8 cellular contexts compared by ENCODE assay signal in the genomic region with DNA sequence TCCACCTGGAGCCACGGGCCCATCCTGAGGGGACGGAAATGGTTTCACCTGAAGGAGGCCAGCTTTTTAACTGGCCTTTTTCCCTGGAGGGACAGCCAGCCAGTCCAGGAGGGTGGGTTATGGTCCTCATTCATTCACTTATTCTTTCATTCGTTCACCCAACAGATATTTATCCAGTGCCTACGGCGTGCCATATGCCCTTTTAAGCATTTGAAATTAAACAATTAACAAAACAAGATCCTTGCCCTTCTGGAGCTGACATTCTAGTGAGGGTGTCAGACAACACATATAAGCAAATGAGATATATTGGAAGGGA. TPM values are rescaled to one million over a fixed set of nuclear protein-coding genes. Genes with fewer than 3 reads are reported as not detected.
A peak's percentile ranks its signal among the peaks of the same experiment; 100 is the strongest.
DNase-seq lines count a peak whose midpoint lies in the region; ATAC-seq, FAIRE-seq and TF ChIP-seq lines count a peak whose summit lies in the region.

No MANE protein-coding gene starts in this region.

- peak overlapping the region; percentile 85 for H3K4me2 ChIP-seq in HepG2 (ENCODE audit: low read depth, low read length)

- H3K27ac ChIP-seq in HepG2 (ENCODE audit: extremely low read length, insufficient read depth, low read length), result no peak overlapping the region
- H3K27ac ChIP-seq in right lobe of liver, result no peak overlapping the region
- H3K27ac ChIP-seq in breast epithelium, result peak overlapping the region; percentile 69 to 74
- H3K27ac ChIP-seq in uterus, result peak overlapping the region; percentile 40 to 68

- no peaks in the 10 kb centered on the region for H3K79me2 ChIP-seq in HepG2 (ENCODE audit: insufficient read depth, low read length)

- TF ChIP-seq POLR2A in HepG2 (IDR thresholded peaks at IDR 0.05; ENCODE audit: insufficient read depth in 1 of 2, low read depth in 2 of 2, low read length in 2 of 2) (no peak), right lobe of liver (IDR thresholded peaks at IDR 0.05) (no peak), breast epithelium (IDR thresholded peaks at IDR 0.05) (no peak), uterus (IDR thresholded peaks at IDR 0.05) (no peak)

- TF ChIP-seq EP300 in HepG2 (IDR thresholded peaks at IDR 0.05; ENCODE audit: low read depth in 2 of 2, low read length in 2 of 2) (no peak), HepG2 (CRISPR knock-in tag; IDR thresholded peaks at IDR 0.05; ENCODE audit: borderline replicate concordance) (no peak)

- H3K27me3 Mint-ChIP-seq in nephron (ENCODE audit: low read depth), result no peaks in the 10 kb centered on the region

- no peak for TF ChIP-seq RAD21 in HepG2 (CRISPR knock-in tag; IDR thresholded peaks at IDR 0.05)

- no peaks in the 10 kb centered on the region for H3K36me3 Mint-ChIP-seq in nephron (ENCODE audit: low read depth)

- H3K27ac Mint-ChIP-seq in nephron, result no peak overlapping the region

- H3K4me3 ChIP-seq in HepG2 (replicated peaks in 1 of 3; ENCODE audit: insufficient read depth in 1 of 3, low read depth in 2 of 3, low read length in 3 of 3) (peak overlapping the region; percentile 14 to 55 (median 31); a peak in 4 of 6 replicates), right lobe of liver (peak overlapping the region in 1 of 3 donors; percentile 52), breast epithelium (peak overlapping the region in 2 of 3 donors; percentile 64 to 75), uterus (peak overlapping the region in 1 of 2 donors; percentile 59)

- no peak for FAIRE-seq in HepG2 (lab: Jason Lieb, UNC)

- intact Hi-C loops in HepG2 (cut with micrococcal nuclease; ENCODE audit: unreplicated experiment) (loop anchor here (5.0 kb wide), 1 partner anchor 266 kb away; the partner anchor contains the start of genes MPHOSPH9 and MTRFR), right lobe of liver (cut with DNase I) (no loop called here), breast epithelium (cut with DNase I; ENCODE audit: low total_unique reads) (loop anchor here (10.0 kb wide), 1 partner anchor 78 kb away; no protein-coding TSS in a partner anchor), uterus (cut with DNase I; ENCODE audit: low total_unique reads) (no loop called here)

- peak overlapping the region; percentile 60 to 66 (median 65) for H3K4me3 Mint-ChIP-seq in nephron

- no peaks in the 10 kb centered on the region for H3K36me3 ChIP-seq in HepG2 (replicated peaks in 1 of 2; ENCODE audit: control insufficient read depth in 1 of 2, insufficient read depth in 2 of 2, low read length in 2 of 2)
- no peaks in the 10 kb centered on the region for H3K36me3 ChIP-seq in right lobe of liver
- no peaks in the 10 kb centered on the region for H3K36me3 ChIP-seq in breast epithelium
- H3K36me3 ChIP-seq in uterus, result no peaks in the 10 kb centered on the region

- H3K9me3 Mint-ChIP-seq in nephron, result no peaks in the 10 kb centered on the region

- CTCF ChIA-PET in HepG2 (lab: Yijun Ruan, JAX; ENCODE audit: low intra/inter-chr PET ratio, low total read pairs), result no interaction called here

- DNase-seq in HepG2 (ENCODE audit: low spot score) (no peak), right lobe of liver (no peak), breast epithelium (ENCODE audit: low spot score in 2 of 2) (no peak), uterus (no peak), LoVo (ENCODE audit: low spot score) (no peak)
- no peak for DNase-seq in activated CD8-positive, alpha-beta memory T cell treated with anti-CD3 and anti-CD28 coated beads for 24 hours

- peaks cover 40% of the 10 kb centered on the region for H3K4me1 Mint-ChIP-seq in nephron

- H2AFZ ChIP-seq in HepG2 (ENCODE audit: low read length), result no peak overlapping the region

- H4K20me1 ChIP-seq in HepG2 (ENCODE audit: insufficient read depth, low read length), result no peaks in the 10 kb centered on the region

- H3K9me3 ChIP-seq in HepG2 (ENCODE audit: low read length) (no peaks in the 10 kb centered on the region), right lobe of liver (no peaks in the 10 kb centered on the region), breast epithelium (no peaks in the 10 kb centered on the region), uterus (no peaks in the 10 kb centered on the region)

- in situ Hi-C loops in HepG2 (cut with HindIII; ENCODE audit: extremely low pct_ligation_motif_present, low pct_unique_long_range_greater_than_20kb), result no loop called here

- POLR2A ChIA-PET in HepG2 (lab: Yijun Ruan, JAX), result interaction anchor here (1.0 to 3.7 kb wide), 5 partner anchors 8 to 266 kb away, joined by 3 to 43 read pairs (median 5); partner anchors contain the start of genes MPHOSPH9, MTRFR and OGFOD2

- WGBS in HepG2 (ENCODE audit: low lambda C conversion rate), result 18% methylated on average over 4 of the region's 5 CpGs
- 50% methylated on average over 3 of the region's 5 CpGs for WGBS in right lobe of liver (ENCODE audit: insufficient coverage, low coverage, low lambda C conversion rate, missing lambda C conversion rate)

- no TSS peak for BruUV-seq in HepG2 (replicated peaks; lab: Mats Ljungman, UMichigan)

- no peak for ATAC-seq in HepG2
- no peak for ATAC-seq in right lobe of liver
- no peak for ATAC-seq in GM18873 (IDR thresholded peaks at IDR 0.05; ENCODE audit: low FRiP score, unreplicated experiment)

- no peaks in the 10 kb centered on the region for H3K27me3 ChIP-seq in HepG2 (ENCODE audit: control insufficient read depth in 1 of 2, insufficient read depth in 2 of 2, low read length in 2 of 2)
- no peaks in the 10 kb centered on the region for H3K27me3 ChIP-seq in right lobe of liver
- no peaks in the 10 kb centered on the region for H3K27me3 ChIP-seq in breast epithelium
- H3K27me3 ChIP-seq in uterus, result no peaks in the 10 kb centered on the region

- TF ChIP-seq CTCF in HepG2 (CRISPR knock-in tag; IDR thresholded peaks at IDR 0.05) (no peak), right lobe of liver (IDR thresholded peaks at IDR 0.05) (no peak), breast epithelium (IDR thresholded peaks at IDR 0.05) (no peak), nephron (IDR thresholded peaks at IDR 0.05; ENCODE audit: unreplicated experiment in 3 of 3) (no peak), uterus (IDR thresholded peaks at IDR 0.05) (no peak)

- H3K4me1 ChIP-seq in HepG2 (ENCODE audit: insufficient read depth, low read length) (peaks cover 48% of the 10 kb centered on the region), right lobe of liver (peaks cover 0 to 7% (median 0%) of the 10 kb centered on the region in 4 donors), breast epithelium (peaks cover 5 to 21% of the 10 kb centered on the region in 2 donors), uterus (peaks cover 0 to 11% of the 10 kb centered on the region in 2 donors)

- H3K9ac ChIP-seq in HepG2 (ENCODE audit: insufficient read depth, low read depth, low read length), result peak overlapping the region; percentile 13; the same call in 1 of the 2 replicates

RNA-seq across cellular contexts. Expression of gene ABCB9, which starts 0.4 kb away (rescaled TPM):
- total RNA-seq in HepG2 (2016; rRNA removed; fragmentation: Illumina TruSeq; extraction: Trizol), result 3.4 and 6.0 TPM in 2 replicates
- 2.0 and 2.1 TPM in 2 replicates for total RNA-seq in HepG2 (2016; cell fraction: cytosol; rRNA removed; fragmentation: Illumina TruSeq; extraction: Trizol; ENCODE audit: low read depth)
- total RNA-seq in HepG2 (2016; cell fraction: insoluble cytoplasmic fraction; rRNA removed; fragmentation: Illumina TruSeq; extraction: Trizol), result 3.8 and 6.2 TPM in 2 replicates
- total RNA-seq in HepG2 (2016; cell fraction: membrane; rRNA removed; fragmentation: Illumina TruSeq; extraction: Trizol), result 4.2 and 4.6 TPM in 2 replicates
- total RNA-seq in HepG2 (2016; cell fraction: nucleus; rRNA removed; fragmentation: Illumina TruSeq; extraction: Trizol), result 7.6 and 8.0 TPM in 2 replicates
- polyA plus RNA-seq in HepG2 (2011; rRNA removed), result 4.8 and 5.1 TPM in 2 replicates
- polyA plus RNA-seq in HepG2 (2011; cell fraction: cytosol; rRNA removed), result 2.5 and 4.1 TPM in 2 replicates
- 9.9 and 12.0 TPM in 2 replicates for polyA plus RNA-seq in HepG2 (2011; cell fraction: nucleus; rRNA removed)
- polyA plus RNA-seq in HepG2 (2012), result 2.4 and 3.6 TPM in 2 replicates
- polyA plus RNA-seq in HepG2 (2016; cell fraction: cytosol; fragmentation: Illumina TruSeq; extraction: Trizol; ENCODE audit: low read depth), result 0.78 and 1.3 TPM in 2 replicates
- polyA plus RNA-seq in HepG2 (2016; cell fraction: insoluble cytoplasmic fraction; fragmentation: Illumina TruSeq; extraction: Trizol; ENCODE audit: low read depth), result 2.3 and 4.0 TPM in 2 replicates
- 1.7 and 2.1 TPM in 2 replicates for polyA plus RNA-seq in HepG2 (2016; cell fraction: membrane; fragmentation: Illumina TruSeq; extraction: Trizol; ENCODE audit: low read depth)
- 12.6 and 14.0 TPM in 2 replicates for polyA plus RNA-seq in HepG2 (2016; cell fraction: nucleus; fragmentation: Illumina TruSeq; extraction: Trizol; ENCODE audit: insufficient read depth, low read depth)
- polyA minus RNA-seq in HepG2 (2011; rRNA and poly(A)+ RNA removed; ENCODE audit: low replicate concordance), result 16.7 and 18.1 TPM in 2 replicates
- 4.4 and 4.7 TPM in 2 replicates for polyA minus RNA-seq in HepG2 (2011; cell fraction: cytosol; rRNA and poly(A)+ RNA removed)
- 9.8 and 10.9 TPM in 2 replicates for polyA minus RNA-seq in HepG2 (2011; cell fraction: nucleus; rRNA and poly(A)+ RNA removed)
- 1 to 10 TPM in 2 of 6 experiments, under 1 TPM in 4; 0.48 to 1.4 (median 0.94) TPM for total RNA-seq in right lobe of liver
- 1 to 10 TPM in 2 of 3 donors, under 1 TPM in 1; 0.96 to 8.6 (median 6.2) TPM for total RNA-seq in breast epithelium
- total RNA-seq in uterus, result 1 to 10 TPM; 2.0 to 8.6 (median 6.1) TPM

RNA-seq across cellular contexts. Expression of gene OGFOD2, which starts 8.3 kb away (rescaled TPM):
- total RNA-seq in HepG2 (2016; rRNA removed; fragmentation: Illumina TruSeq; extraction: Trizol), result 10.6 and 14.6 TPM in 2 replicates
- 4.5 and 4.8 TPM in 2 replicates for total RNA-seq in HepG2 (2016; cell fraction: cytosol; rRNA removed; fragmentation: Illumina TruSeq; extraction: Trizol; ENCODE audit: low read depth)
- 12.7 and 14.8 TPM in 2 replicates for total RNA-seq in HepG2 (2016; cell fraction: insoluble cytoplasmic fraction; rRNA removed; fragmentation: Illumina TruSeq; extraction: Trizol)
- 8.7 and 8.8 TPM in 2 replicates for total RNA-seq in HepG2 (2016; cell fraction: membrane; rRNA removed; fragmentation: Illumina TruSeq; extraction: Trizol)
- 11.1 and 14.0 TPM in 2 replicates for total RNA-seq in HepG2 (2016; cell fraction: nucleus; rRNA removed; fragmentation: Illumina TruSeq; extraction: Trizol)
- 13.2 and 15.5 TPM in 2 replicates for polyA plus RNA-seq in HepG2 (2011; rRNA removed)
- polyA plus RNA-seq in HepG2 (2011; cell fraction: cytosol; rRNA removed), result 10.6 and 23.9 TPM in 2 replicates
- polyA plus RNA-seq in HepG2 (2011; cell fraction: nucleus; rRNA removed), result 115 and 150 TPM in 2 replicates
- polyA plus RNA-seq in HepG2 (2012), result 6.2 and 7.8 TPM in 2 replicates
- 7.1 and 7.6 TPM in 2 replicates for polyA plus RNA-seq in HepG2 (2016; cell fraction: cytosol; fragmentation: Illumina TruSeq; extraction: Trizol; ENCODE audit: low read depth)
- polyA plus RNA-seq in HepG2 (2016; cell fraction: insoluble cytoplasmic fraction; fragmentation: Illumina TruSeq; extraction: Trizol; ENCODE audit: low read depth), result 14.3 and 16.0 TPM in 2 replicates
- 10.5 and 12.0 TPM in 2 replicates for polyA plus RNA-seq in HepG2 (2016; cell fraction: membrane; fragmentation: Illumina TruSeq; extraction: Trizol; ENCODE audit: low read depth)
- polyA plus RNA-seq in HepG2 (2016; cell fraction: nucleus; fragmentation: Illumina TruSeq; extraction: Trizol; ENCODE audit: insufficient read depth, low read depth), result 40.3 and 43.3 TPM in 2 replicates
- 20.5 and 24.4 TPM in 2 replicates for polyA minus RNA-seq in HepG2 (2011; rRNA and poly(A)+ RNA removed; ENCODE audit: low replicate concordance)
- 6.2 and 10.0 TPM in 2 replicates for polyA minus RNA-seq in HepG2 (2011; cell fraction: cytosol; rRNA and poly(A)+ RNA removed)
- polyA minus RNA-seq in HepG2 (2011; cell fraction: nucleus; rRNA and poly(A)+ RNA removed), result 14.0 and 15.5 TPM in 2 replicates
- total RNA-seq in right lobe of liver, result 10 to 100 TPM in 5 of 6 experiments, 1 to 10 TPM in 1; 9.9 to 18.8 (median 14.1) TPM
- total RNA-seq in breast epithelium, result 10 to 100 TPM in 2 of 3 donors, 1 to 10 TPM in 1; 9.0 to 16.5 (median 12.1) TPM
- 100 to 1,000 TPM in 1 of 4 donors, 10 to 100 TPM in 3; 13.3 to 133 (median 16.8) TPM for total RNA-seq in uterus

RNA-seq across cellular contexts. Expression of gene ARL6IP4, which starts 13.8 kb away (rescaled TPM):
- 178 and 220 TPM in 2 replicates for total RNA-seq in HepG2 (2016; rRNA removed; fragmentation: Illumina TruSeq; extraction: Trizol)
- total RNA-seq in HepG2 (2016; cell fraction: cytosol; rRNA removed; fragmentation: Illumina TruSeq; extraction: Trizol; ENCODE audit: low read depth), result 710 and 791 TPM in 2 replicates
- 169 and 227 TPM in 2 replicates for total RNA-seq in HepG2 (2016; cell fraction: insoluble cytoplasmic fraction; rRNA removed; fragmentation: Illumina TruSeq; extraction: Trizol)
- total RNA-seq in HepG2 (2016; cell fraction: membrane; rRNA removed; fragmentation: Illumina TruSeq; extraction: Trizol), result 491 and 557 TPM in 2 replicates
- total RNA-seq in HepG2 (2016; cell fraction: nucleus; rRNA removed; fragmentation: Illumina TruSeq; extraction: Trizol), result 80.1 and 103 TPM in 2 replicates
- polyA plus RNA-seq in HepG2 (2011; rRNA removed), result 155 and 179 TPM in 2 replicates
- polyA plus RNA-seq in HepG2 (2011; cell fraction: cytosol; rRNA removed), result 176 and 208 TPM in 2 replicates
- 332 and 368 TPM in 2 replicates for polyA plus RNA-seq in HepG2 (2011; cell fraction: nucleus; rRNA removed)
- polyA plus RNA-seq in HepG2 (2012), result 109 and 121 TPM in 2 replicates
- 761 and 860 TPM in 2 replicates for polyA plus RNA-seq in HepG2 (2016; cell fraction: cytosol; fragmentation: Illumina TruSeq; extraction: Trizol; ENCODE audit: low read depth)
- polyA plus RNA-seq in HepG2 (2016; cell fraction: insoluble cytoplasmic fraction; fragmentation: Illumina TruSeq; extraction: Trizol; ENCODE audit: low read depth), result 159 and 186 TPM in 2 replicates
- 440 and 496 TPM in 2 replicates for polyA plus RNA-seq in HepG2 (2016; cell fraction: membrane; fragmentation: Illumina TruSeq; extraction: Trizol; ENCODE audit: low read depth)
- 178 and 189 TPM in 2 replicates for polyA plus RNA-seq in HepG2 (2016; cell fraction: nucleus; fragmentation: Illumina TruSeq; extraction: Trizol; ENCODE audit: insufficient read depth, low read depth)
- 30.5 and 34.7 TPM in 2 replicates for polyA minus RNA-seq in HepG2 (2011; rRNA and poly(A)+ RNA removed; ENCODE audit: low replicate concordance)
- 30.8 and 31.7 TPM in 2 replicates for polyA minus RNA-seq in HepG2 (2011; cell fraction: cytosol; rRNA and poly(A)+ RNA removed)
- polyA minus RNA-seq in HepG2 (2011; cell fraction: nucleus; rRNA and poly(A)+ RNA removed), result 19.3 and 22.6 TPM in 2 replicates
- total RNA-seq in right lobe of liver, result 100 to 1,000 TPM in 5 of 6 experiments, 10 to 100 TPM in 1; 84.7 to 146 (median 110) TPM
- total RNA-seq in breast epithelium, result 100 to 1,000 TPM; 196 to 279 (median 234) TPM
- 100 to 1,000 TPM in 3 of 4 donors, 10 to 100 TPM in 1; 85.9 to 314 (median 207) TPM for total RNA-seq in uterus

Comparison
In these comparisons a context has a peak if more than half of its experiments do, and no peak if none do; other contexts are left out.
1. intact Hi-C loops: an anchor here in HepG2 (5.0 kb wide) and breast epithelium (10.0 kb wide); none called in right lobe of liver and uterus.
2. H3K27ac ChIP-seq: peak in breast epithelium (2 of 2) and uterus (2 of 2); none in HepG2 (single experiment) and right lobe of liver (0 of 3).